In the genomic region with DNA sequence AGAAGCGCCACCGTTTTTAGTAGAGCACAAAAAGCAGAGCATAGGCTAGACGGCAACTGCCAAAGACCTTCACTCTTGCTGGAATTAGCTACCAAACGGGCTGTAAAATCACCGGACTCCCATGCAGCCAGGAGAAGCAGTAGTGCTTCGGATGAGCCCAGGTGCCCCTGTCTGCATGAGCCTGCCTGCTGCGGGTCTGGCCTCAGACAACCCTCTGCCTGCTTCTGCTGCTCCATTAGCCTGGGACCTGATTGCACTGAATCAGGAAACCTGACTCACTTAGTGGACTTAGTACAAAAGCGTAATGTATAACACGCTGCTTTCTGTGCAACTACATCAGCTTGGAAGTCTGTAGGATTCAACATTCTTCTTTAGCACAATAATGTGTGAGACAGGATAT, we compare ENCODE assay signal across 16 cellular contexts.
"Had no signal": no experiment of that assay in that cellular context is flagged by ENCODE, and none has a peak within 500 bp of the region (broad histone marks: within the 10 kb centered on the region; RNA-seq: fewer than 3 reads in every experiment).

No MANE protein-coding gene starts in this region.

- H3K27ac ChIP-seq: epithelial cell of prostate, lower lobe of right lung, prostate gland, sigmoid colon, suprapubic skin, upper lobe of left lung had no signal

- ATAC-seq: activated CD8-positive, alpha-beta memory T cell treated with anti-CD3 and anti-CD28 coated beads, Interleukin-2, amount 10 ng/mL, durations not matched to agents 7 days and 5 days; naive thymus-derived CD4-positive, alpha-beta T cell; T-helper 17 cell had no signal

- H3K9me3 ChIP-seq: lower lobe of right lung, prostate gland, sigmoid colon, suprapubic skin, upper lobe of left lung had no signal

- H3K36me3 ChIP-seq: prostate gland, sigmoid colon had no signal

- H3K27me3 ChIP-seq: sigmoid colon, suprapubic skin, upper lobe of left lung had no signal

- H3K4me3 ChIP-seq: lower lobe of right lung, prostate gland, sigmoid colon, suprapubic skin, upper lobe of left lung had no signal

- DNase-seq: activated CD8-positive, alpha-beta memory T cell treated with anti-CD3 and anti-CD28 coated beads, Interleukin-2, amount 10 ng/mL, durations not matched to agents 7 days and 5 days; activated effector memory CD4-positive, alpha-beta T cell treated with Interleukin-2 at 50 U/mL for 16 hours; activated T-cell treated with anti-CD3 and anti-CD28 coated beads, Interleukin-2, amount 50 U/mL, for 24 hours; amniotic stem cell; effector CD8-positive, alpha-beta T cell; hippocampal formation; lower lobe of right lung; naive thymus-derived CD4-positive, alpha-beta T cell; sigmoid colon; stimulated activated CD4-positive, alpha-beta T cell treated with anti-CD3 and anti-CD28 coated beads, Interleukin-12 subunit alpha, Interleukin-12 subunit beta, amount 100 ng/mL, for 4 hours; stimulated activated naive CD4-positive, alpha-beta T cell treated with Interleukin-2 at 50 U/mL for 16 hours; T-helper 17 cell had no signal

- H3K4me1 ChIP-seq: sigmoid colon, suprapubic skin had no signal
